ENCODE assay signal across 9 cellular contexts in genomic region chr1:228515200-228515834, GRCh38. TPM values are rescaled to one million over a fixed set of nuclear protein-coding genes. Genes with fewer than 3 reads are reported as not detected.
DNase-seq lines count a peak whose midpoint lies in the region; ATAC-seq and TF ChIP-seq lines count a peak whose summit lies in the region.
"Had no signal": no experiment of that assay in that cellular context is flagged by ENCODE, and none has a peak within 500 bp of the region (broad histone marks: within the 10 kb centered on the region; RNA-seq: fewer than 3 reads in every experiment).

No MANE protein-coding gene starts in this region.

- H3K27ac ChIP-seq in PC-3 (ENCODE audit: low read length) (no peak overlapping the region), upper lobe of right lung (no peak overlapping the region)
- H3K27ac ChIP-seq: skin epidermis had no signal

- H3K36me3 Mint-ChIP-seq in brain, result no peaks in the 10 kb centered on the region

- no peak overlapping the region for H3K27ac Mint-ChIP-seq in brain

- H3K9me3 Mint-ChIP-seq in brain, result peaks cover 0 to 5% (median 0%) of the 10 kb centered on the region in 5 experiments

- H3K79me2 ChIP-seq in PC-3 (ENCODE audit: low read length), result no peaks in the 10 kb centered on the region

- H3K4me1 Mint-ChIP-seq in brain, result no peaks in the 10 kb centered on the region

- TF ChIP-seq CTCF in BE2C (IDR thresholded peaks at IDR 0.05; ENCODE audit: low read depth, low read length), result peak; percentile 75
- peak; percentile 62 for TF ChIP-seq CTCF in GM12872 (IDR thresholded peaks at IDR 0.05; ENCODE audit: insufficient read depth, low read depth, low read length)
- peak; percentile 90 for TF ChIP-seq CTCF in PC-3 (conservative IDR thresholded peaks at IDR 0.05; ENCODE audit: low read depth, low read length)
- peak; percentile 89 to 92 for TF ChIP-seq CTCF in brain (conservative IDR thresholded peaks at IDR 0.05)
- TF ChIP-seq CTCF in kidney epithelial cell (IDR thresholded peaks at IDR 0.05; ENCODE audit: insufficient read depth, low read length, poor library complexity, severe bottlenecking), result peak; percentile 53
- peak; percentile 67 for TF ChIP-seq CTCF in upper lobe of right lung (IDR thresholded peaks at IDR 0.05)

- H3K27me3 ChIP-seq in BE2C (peaks cover 18% of the 10 kb centered on the region), PC-3 (ENCODE audit: low read length) (peaks cover 42% of the 10 kb centered on the region), kidney epithelial cell (ENCODE audit: control insufficient read depth, insufficient read depth, low read length) (peaks cover 29% of the 10 kb centered on the region), upper lobe of right lung (no peaks in the 10 kb centered on the region)

- H3K4me2 ChIP-seq in PC-3 (ENCODE audit: low read length), result no peak overlapping the region

- CTCF ChIA-PET in PC-3 (lab: Charles Lee), result interaction anchor here (0.6 to 1.1 kb wide), 2 partner anchors 58 to 95 kb away, joined by 3 read pairs; no protein-coding TSS in a partner anchor

- no peak overlapping the region for H3K4me3 Mint-ChIP-seq in brain

- intact Hi-C loops in PC-3 (cut with micrococcal nuclease) (loop anchor here (1.0 to 2.0 kb wide), 3 partner anchors 59 to 517 kb away; a partner anchor contains a TSS), upper lobe of right lung (cut with DNase I) (no loop called here)

- H3K9ac ChIP-seq in PC-3 (ENCODE audit: low read length), result no peak overlapping the region

- H3K9me2 ChIP-seq in PC-3 (replicated peaks; ENCODE audit: low read length), result no peaks in the 10 kb centered on the region

- no TSS peak for BruUV-seq in PC-3 (replicated peaks; lab: Mats Ljungman, UMichigan)

- no peaks in the 10 kb centered on the region for H3K36me3 ChIP-seq in BE2C
- H3K36me3 ChIP-seq in PC-3 (ENCODE audit: low read depth, low read length), result no peaks in the 10 kb centered on the region
- no peaks in the 10 kb centered on the region for H3K36me3 ChIP-seq in kidney epithelial cell (ENCODE audit: control insufficient read depth, insufficient read depth, low read length)
- H3K36me3 ChIP-seq in upper lobe of right lung, result no peaks in the 10 kb centered on the region

- POLR2A ChIA-PET in PC-3 (lab: Charles Lee; ENCODE audit: unreplicated experiment), result no interaction called here

- H3K27me3 Mint-ChIP-seq in brain, result peaks cover 48% of the 10 kb centered on the region

- H2AFZ ChIP-seq in PC-3 (ENCODE audit: low read length), result no peak overlapping the region

- no peaks in the 10 kb centered on the region for H4K20me1 ChIP-seq in PC-3 (ENCODE audit: low read length)

- no peaks in the 10 kb centered on the region for H3K9me3 ChIP-seq in BE2C
- no peaks in the 10 kb centered on the region for H3K9me3 ChIP-seq in PC-3 (ENCODE audit: low read length)
- H3K9me3 ChIP-seq in upper lobe of right lung, result no peaks in the 10 kb centered on the region

- ATAC-seq in PC-3 (peak; percentile 59), upper lobe of right lung (no peak), GM18498 (IDR thresholded peaks at IDR 0.05; ENCODE audit: unreplicated experiment) (no peak), HG03354 (IDR thresholded peaks at IDR 0.05; ENCODE audit: poor library complexity, severe bottlenecking, unreplicated experiment) (no peak)

- H3F3A ChIP-seq in PC-3 (ENCODE audit: low read length, unreplicated experiment), result no peaks in the 10 kb centered on the region

- H3K4me1 ChIP-seq in BE2C, result no peaks in the 10 kb centered on the region
- no peaks in the 10 kb centered on the region for H3K4me1 ChIP-seq in PC-3 (ENCODE audit: insufficient read depth, low read length)
- H3K4me1 ChIP-seq in upper lobe of right lung, result no peaks in the 10 kb centered on the region

- DNase-seq in BE2C, result no peak
- peak; percentile 68 for DNase-seq in PC-3
- no peak for DNase-seq in kidney epithelial cell (ENCODE audit: low read depth)
- no peak for DNase-seq in upper lobe of right lung

- H3K4me3 ChIP-seq in BE2C (ENCODE audit: low read depth, low read length), result no peak overlapping the region
- no peak overlapping the region for H3K4me3 ChIP-seq in PC-3 (ENCODE audit: low read length)
- no peak overlapping the region for H3K4me3 ChIP-seq in kidney epithelial cell (ENCODE audit: low read depth, low read length)
- H3K4me3 ChIP-seq in upper lobe of right lung, result no peak overlapping the region
- H3K4me3 ChIP-seq: skin epidermis had no signal

RNA-seq across cellular contexts. Expression of gene RNF187, which starts 28.1 kb away (rescaled TPM):
- 649 TPM for polyA plus RNA-seq in BE2C (2012; ENCODE audit: insufficient read depth, insufficient read length, low read depth)
- total RNA-seq in PC-3 (2014; rRNA removed) (97.7 and 157 TPM in 2 replicates), kidney epithelial cell (128 and 136 TPM in 2 replicates), upper lobe of right lung (88.8 TPM)
- 531 TPM for polyA plus RNA-seq in brain (ENCODE audit: insufficient read depth, low read depth, low replicate concordance)
